12 cellular contexts compared by ENCODE assay signal in genomic region chr14:23633160-23633701, GRCh38. TPM values are rescaled to one million over a fixed set of nuclear protein-coding genes. Genes with fewer than 3 reads are reported as not detected.
DNase-seq lines count a peak whose midpoint lies in the region; ATAC-seq and TF ChIP-seq lines count a peak whose summit lies in the region.
"Had no signal": no experiment of that assay in that cellular context is flagged by ENCODE, and none has a peak within 500 bp of the region (broad histone marks: within the 10 kb centered on the region; RNA-seq: fewer than 3 reads in every experiment).

No MANE protein-coding gene starts in this region.

- no peak for TF ChIP-seq POLR2A in spleen (IDR thresholded peaks at IDR 0.05)

- WGBS in spleen, 5 donors = 73 to 82% (median 80%) methylated on average over 4 of the region's 4 CpGs

- intact Hi-C loops in spleen (cut with DNase I; ENCODE audit: low total_unique reads) = no loop called here

- no peaks in the 10 kb centered on the region for H3K27me3 ChIP-seq in spleen (replicated peaks in 1 of 7)
- H3K27me3 ChIP-seq: cardiac muscle cell had no signal

- peak overlapping the region in 7 of 8 donors; percentile 35 to 72 (median 70) for H3K27ac ChIP-seq in spleen
- H3K27ac ChIP-seq: cardiac muscle cell had no signal

- H3K27me3 Mint-ChIP-seq in WTC11 (ENCODE audit: low read depth) (no peaks in the 10 kb centered on the region; the same call in 1 of the 2 replicates), glutamatergic neuron (ENCODE audit: unreplicated experiment) (peaks cover 5% of the 10 kb centered on the region)
- H3K27me3 Mint-ChIP-seq in naive thymus-derived CD8-positive, alpha-beta T cell = peaks cover 0 to 2% (median 0%) of the 10 kb centered on the region in 5 donors

- H3K4me1 ChIP-seq in spleen = peaks cover 14 to 27% (median 21%) of the 10 kb centered on the region in 6 donors

- H3K27ac Mint-ChIP-seq in WTC11 (no peak overlapping the region), glutamatergic neuron (ENCODE audit: unreplicated experiment) (peak overlapping the region; percentile 81)
- H3K27ac Mint-ChIP-seq in naive thymus-derived CD8-positive, alpha-beta T cell = peak overlapping the region in 2 of 10 donors; percentile 49 to 76
- H3K27ac Mint-ChIP-seq: activated naive CD4-positive, alpha-beta T cell treated with anti-CD3 and anti-CD28 coated beads for 36 hours had no signal

- H3K36me3 ChIP-seq in spleen = no peaks in the 10 kb centered on the region
- H3K36me3 ChIP-seq: cardiac muscle cell had no signal

- H3K9me3 ChIP-seq in spleen = peaks cover 0 to 12% (median 4%) of the 10 kb centered on the region in 8 donors

- TF ChIP-seq CTCF in WTC11 (IDR thresholded peaks at IDR 0.05) (no peak), glutamatergic neuron (IDR thresholded peaks at IDR 0.05; ENCODE audit: partially characterized antibody, unreplicated experiment) (peak; percentile 16), spleen (IDR thresholded peaks at IDR 0.05 in 8 of 11, conservative IDR thresholded peaks at IDR 0.05 in 3 of 11) (peak in 1 of 11 experiments; percentile 17)

- ATAC-seq in WTC11 (peak; percentile 67), HG02981 (IDR thresholded peaks at IDR 0.05; ENCODE audit: unreplicated experiment) (no peak)
- no peak for ATAC-seq in naive thymus-derived CD8-positive, alpha-beta T cell

- peak; percentile 25 for DNase-seq in NCI-H2227 (lab: John Stamatoyannopoulos, UW; ENCODE audit: unreplicated experiment)
- DNase-seq in NCI-H2227 treated with DMSO at 0.1 percent for 48 hours (lab: John Stamatoyannopoulos, UW) = no peak
- DNase-seq in WTC11 (ENCODE audit: low spot score) = no peak
- no peak for DNase-seq in glutamatergic neuron
- no peak for DNase-seq in spleen
- DNase-seq in naive thymus-derived CD8-positive, alpha-beta T cell = no peak
- DNase-seq in ecto neural progenitor cell (ENCODE audit: low spot score) = no peak
- DNase-seq: activated naive CD4-positive, alpha-beta T cell treated with anti-CD3 and anti-CD28 coated beads for 36 hours; NCI-H2107 had no signal

- H3K36me3 Mint-ChIP-seq in WTC11 = peaks cover 9% of the 10 kb centered on the region
- no peaks in the 10 kb centered on the region for H3K36me3 Mint-ChIP-seq in glutamatergic neuron (ENCODE audit: unreplicated experiment)
- no peaks in the 10 kb centered on the region for H3K36me3 Mint-ChIP-seq in naive thymus-derived CD8-positive, alpha-beta T cell

- H3K4me3 Mint-ChIP-seq in WTC11 (no peak overlapping the region), glutamatergic neuron (ENCODE audit: unreplicated experiment) (peak overlapping the region; percentile 17)
- peak overlapping the region in 2 of 10 donors; percentile 37 to 46 for H3K4me3 Mint-ChIP-seq in naive thymus-derived CD8-positive, alpha-beta T cell
- H3K4me3 Mint-ChIP-seq: activated naive CD4-positive, alpha-beta T cell treated with anti-CD3 and anti-CD28 coated beads for 36 hours had no signal

- POLR2A ChIA-PET in WTC11 (lab: Charles Lee) = interaction anchor here (0.6 kb wide), 1 partner anchor 580 kb away, joined by 3 read pairs; the partner anchor contains the start of gene CHMP4A
- POLR2A ChIA-PET in naive thymus-derived CD8-positive, alpha-beta T cell (lab: Charles Lee) = interaction anchor here (0.7 to 1.8 kb wide), 3 partner anchors 19 to 147 kb away, joined by 3 to 9 read pairs (median 3); no protein-coding TSS in a partner anchor

- no peak overlapping the region for H3K4me3 ChIP-seq in spleen
- H3K4me3 ChIP-seq: cardiac muscle cell had no signal

- CTCF ChIA-PET in WTC11 (lab: Charles Lee) = interaction anchor here (0.6 to 5.2 kb wide), 36 partner anchors 8 to 456 kb away, joined by 3 to 177 read pairs (median 12); partner anchors contain the start of genes AP1G2, DHRS4 and JPH4

- H3K9me3 Mint-ChIP-seq in WTC11 (peaks cover 29% of the 10 kb centered on the region), glutamatergic neuron (ENCODE audit: unreplicated experiment) (peaks cover 10% of the 10 kb centered on the region)
- H3K9me3 Mint-ChIP-seq in naive thymus-derived CD8-positive, alpha-beta T cell = no peaks in the 10 kb centered on the region
- H3K9me3 Mint-ChIP-seq: activated naive CD4-positive, alpha-beta T cell treated with anti-CD3 and anti-CD28 coated beads for 36 hours had no signal

- peaks cover 20% of the 10 kb centered on the region for H3K4me1 Mint-ChIP-seq in WTC11
- peaks cover 18% of the 10 kb centered on the region for H3K4me1 Mint-ChIP-seq in glutamatergic neuron (ENCODE audit: low read depth, unreplicated experiment)
- peaks cover 7 to 13% (median 9%) of the 10 kb centered on the region in 4 donors for H3K4me1 Mint-ChIP-seq in naive thymus-derived CD8-positive, alpha-beta T cell

TF ChIP-seq in WTC11, 78 proteins besides CTCF, POLR2A, EP300 and RAD21:
- TF ChIP-seq ARID4B (CRISPR knock-in tag; IDR thresholded peaks at IDR 0.05; ENCODE audit: borderline replicate concordance) (no peak), ZBTB43 (CRISPR knock-in tag; IDR thresholded peaks at IDR 0.05) (no peak), SOX15 (CRISPR knock-in tag; IDR thresholded peaks at IDR 0.05) (no peak)
TF ChIP-seq in WTC11: peak in this region for 0.

RNA-seq across cellular contexts. Expression of gene DHRS2, which starts 2.9 kb away (rescaled TPM):
- total RNA-seq in WTC11 (2021) = 1.8 to 4.5 TPM (median 1.8 TPM) in 3 replicates
- 0.42 TPM for total RNA-seq in glutamatergic neuron (ENCODE audit: unreplicated experiment)
- total RNA-seq in spleen = 10 to 100 TPM in 6 of 7 donors, 1 to 10 TPM in 1; 3.3 to 30.6 (median 14.5) TPM
- polyA plus RNA-seq in spleen = 10 to 100 TPM in 2 of 3 donors, 1 to 10 TPM in 1; 8.3 to 17.1 (median 13.7) TPM
- not detected for total RNA-seq in naive thymus-derived CD8-positive, alpha-beta T cell
- polyA plus RNA-seq in naive thymus-derived CD8-positive, alpha-beta T cell = not detected
- total RNA-seq: cardiac muscle cell, subcutaneous adipose tissue had no signal

RNA-seq across cellular contexts. Expression of gene JPH4, which starts 54.6 kb away (rescaled TPM):
- 50.1 to 62.0 TPM (median 60.0 TPM) in 3 replicates for total RNA-seq in WTC11 (2021)
- total RNA-seq in glutamatergic neuron (ENCODE audit: unreplicated experiment) = 52.7 TPM
- 10 to 100 TPM in 2 of 7 donors, 1 to 10 TPM in 5; 1.2 to 17.3 (median 5.8) TPM for total RNA-seq in spleen
- polyA plus RNA-seq in spleen = under 1 TPM; 0.70 to 0.93 (median 0.93) TPM
- total RNA-seq in naive thymus-derived CD8-positive, alpha-beta T cell = not detected
- under 1 TPM in 2 of 3 donors, not detected in 1; 0.07 to 0.29 TPM for polyA plus RNA-seq in naive thymus-derived CD8-positive, alpha-beta T cell
